Comparison of ENCODE assay signal across 10 cellular contexts in the genomic region with DNA sequence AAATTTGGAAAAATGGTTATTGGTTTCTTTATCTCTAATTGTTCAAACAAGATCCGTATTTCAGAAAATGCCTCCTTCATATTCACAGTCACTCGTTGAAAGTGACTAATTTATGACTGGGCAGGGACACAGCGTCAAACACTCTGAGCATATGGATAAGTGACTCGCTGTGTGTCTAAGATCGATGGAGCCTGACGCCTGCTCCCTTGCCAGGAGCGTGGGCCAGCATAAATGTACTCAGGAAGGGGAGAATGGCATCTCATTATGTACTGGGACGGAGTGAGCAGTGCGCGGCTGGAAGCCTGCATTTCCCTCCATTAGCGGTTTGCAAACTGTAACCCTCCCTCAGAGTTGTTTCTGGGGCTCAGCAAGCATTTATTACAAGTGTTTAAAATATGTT.
DNase-seq lines count a peak whose midpoint lies in the region; ATAC-seq and TF ChIP-seq lines count a peak whose summit lies in the region.
"Had no signal": no experiment of that assay in that cellular context is flagged by ENCODE, and none has a peak within 500 bp of the region (broad histone marks: within the 10 kb centered on the region; RNA-seq: fewer than 3 reads in every experiment).

No MANE protein-coding gene starts in this region.

- no peak overlapping the region for H3K4me3 ChIP-seq in astrocyte of the cerebellum (ENCODE audit: low read depth, low read length)
- H3K4me3 ChIP-seq: breast epithelium had no signal

- ATAC-seq in HG03039 (IDR thresholded peaks at IDR 0.05; ENCODE audit: unreplicated experiment): no peak
- no peak for ATAC-seq in GM18907 (IDR thresholded peaks at IDR 0.05; ENCODE audit: unreplicated experiment)
- no peak for ATAC-seq in HG03135 (IDR thresholded peaks at IDR 0.05; ENCODE audit: unreplicated experiment)
- ATAC-seq: HepG2 had no signal

- in situ Hi-C loops in astrocyte of the cerebellum (cut with HindIII; ENCODE audit: low sequenced_read_pairs): loop anchor here (5.0 kb wide), 1 partner anchor 60 kb away; no protein-coding TSS in a partner anchor

- TF ChIP-seq CTCF in astrocyte of the cerebellum (IDR thresholded peaks at IDR 0.05; ENCODE audit: low read depth, low read length, missing control alignments): no peak

- peak; percentile 20 for DNase-seq in HCEC 1CT
- DNase-seq in NCI-H2227 (lab: John Stamatoyannopoulos, UW; ENCODE audit: unreplicated experiment): peak; percentile 62
- peak; percentile 47 for DNase-seq in astrocyte of the cerebellum (ENCODE audit: low read depth)
- DNase-seq in renal cortical epithelial cell (ENCODE audit: low read depth): peak; percentile 91
- no peak for DNase-seq in medulla oblongata (ENCODE audit: extremely low spot score)
